ENCODE assay signal across 1 cellular context in the genomic region with DNA sequence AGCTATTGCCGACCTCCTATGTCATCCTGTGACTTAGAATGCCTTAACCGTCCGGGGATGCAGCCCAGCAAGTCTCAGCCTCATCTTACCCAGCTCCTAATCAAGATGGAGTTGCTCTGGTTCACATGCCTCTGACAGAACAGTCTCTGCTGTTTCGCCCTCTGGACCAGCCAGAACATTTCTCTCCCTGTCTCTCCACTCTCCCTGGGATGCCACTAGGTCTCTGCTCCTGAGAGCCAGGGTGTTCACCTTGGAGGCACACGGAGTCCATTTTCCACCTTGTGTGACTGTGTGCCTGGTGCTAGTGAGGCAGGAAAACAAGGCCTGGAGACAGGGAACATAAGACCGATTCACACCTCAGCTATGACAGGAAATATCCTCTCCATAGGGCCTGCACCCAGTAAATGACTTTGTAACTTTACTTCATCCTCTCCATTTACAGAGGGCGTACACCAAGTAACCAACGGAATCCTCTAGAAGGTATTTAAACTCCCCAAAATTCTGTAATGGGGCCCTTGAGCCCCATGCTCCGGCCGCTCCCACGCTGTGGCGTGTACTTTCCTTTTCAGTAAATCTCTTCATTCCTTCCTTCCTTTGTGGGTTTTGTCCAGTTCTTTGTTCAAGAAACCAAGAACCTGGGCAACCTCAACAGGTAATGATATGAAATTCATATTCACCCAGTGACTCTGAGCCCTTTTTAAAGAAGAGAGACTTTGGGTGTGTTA.
TF ChIP-seq lines count a peak whose summit lies in the region.

No MANE protein-coding gene starts in this region.

TF ChIP-seq in K562, 482 proteins besides CTCF, POLR2A, EP300 and RAD21 (continued from another document and continues in another):
- TF ChIP-seq, protein P1, sequence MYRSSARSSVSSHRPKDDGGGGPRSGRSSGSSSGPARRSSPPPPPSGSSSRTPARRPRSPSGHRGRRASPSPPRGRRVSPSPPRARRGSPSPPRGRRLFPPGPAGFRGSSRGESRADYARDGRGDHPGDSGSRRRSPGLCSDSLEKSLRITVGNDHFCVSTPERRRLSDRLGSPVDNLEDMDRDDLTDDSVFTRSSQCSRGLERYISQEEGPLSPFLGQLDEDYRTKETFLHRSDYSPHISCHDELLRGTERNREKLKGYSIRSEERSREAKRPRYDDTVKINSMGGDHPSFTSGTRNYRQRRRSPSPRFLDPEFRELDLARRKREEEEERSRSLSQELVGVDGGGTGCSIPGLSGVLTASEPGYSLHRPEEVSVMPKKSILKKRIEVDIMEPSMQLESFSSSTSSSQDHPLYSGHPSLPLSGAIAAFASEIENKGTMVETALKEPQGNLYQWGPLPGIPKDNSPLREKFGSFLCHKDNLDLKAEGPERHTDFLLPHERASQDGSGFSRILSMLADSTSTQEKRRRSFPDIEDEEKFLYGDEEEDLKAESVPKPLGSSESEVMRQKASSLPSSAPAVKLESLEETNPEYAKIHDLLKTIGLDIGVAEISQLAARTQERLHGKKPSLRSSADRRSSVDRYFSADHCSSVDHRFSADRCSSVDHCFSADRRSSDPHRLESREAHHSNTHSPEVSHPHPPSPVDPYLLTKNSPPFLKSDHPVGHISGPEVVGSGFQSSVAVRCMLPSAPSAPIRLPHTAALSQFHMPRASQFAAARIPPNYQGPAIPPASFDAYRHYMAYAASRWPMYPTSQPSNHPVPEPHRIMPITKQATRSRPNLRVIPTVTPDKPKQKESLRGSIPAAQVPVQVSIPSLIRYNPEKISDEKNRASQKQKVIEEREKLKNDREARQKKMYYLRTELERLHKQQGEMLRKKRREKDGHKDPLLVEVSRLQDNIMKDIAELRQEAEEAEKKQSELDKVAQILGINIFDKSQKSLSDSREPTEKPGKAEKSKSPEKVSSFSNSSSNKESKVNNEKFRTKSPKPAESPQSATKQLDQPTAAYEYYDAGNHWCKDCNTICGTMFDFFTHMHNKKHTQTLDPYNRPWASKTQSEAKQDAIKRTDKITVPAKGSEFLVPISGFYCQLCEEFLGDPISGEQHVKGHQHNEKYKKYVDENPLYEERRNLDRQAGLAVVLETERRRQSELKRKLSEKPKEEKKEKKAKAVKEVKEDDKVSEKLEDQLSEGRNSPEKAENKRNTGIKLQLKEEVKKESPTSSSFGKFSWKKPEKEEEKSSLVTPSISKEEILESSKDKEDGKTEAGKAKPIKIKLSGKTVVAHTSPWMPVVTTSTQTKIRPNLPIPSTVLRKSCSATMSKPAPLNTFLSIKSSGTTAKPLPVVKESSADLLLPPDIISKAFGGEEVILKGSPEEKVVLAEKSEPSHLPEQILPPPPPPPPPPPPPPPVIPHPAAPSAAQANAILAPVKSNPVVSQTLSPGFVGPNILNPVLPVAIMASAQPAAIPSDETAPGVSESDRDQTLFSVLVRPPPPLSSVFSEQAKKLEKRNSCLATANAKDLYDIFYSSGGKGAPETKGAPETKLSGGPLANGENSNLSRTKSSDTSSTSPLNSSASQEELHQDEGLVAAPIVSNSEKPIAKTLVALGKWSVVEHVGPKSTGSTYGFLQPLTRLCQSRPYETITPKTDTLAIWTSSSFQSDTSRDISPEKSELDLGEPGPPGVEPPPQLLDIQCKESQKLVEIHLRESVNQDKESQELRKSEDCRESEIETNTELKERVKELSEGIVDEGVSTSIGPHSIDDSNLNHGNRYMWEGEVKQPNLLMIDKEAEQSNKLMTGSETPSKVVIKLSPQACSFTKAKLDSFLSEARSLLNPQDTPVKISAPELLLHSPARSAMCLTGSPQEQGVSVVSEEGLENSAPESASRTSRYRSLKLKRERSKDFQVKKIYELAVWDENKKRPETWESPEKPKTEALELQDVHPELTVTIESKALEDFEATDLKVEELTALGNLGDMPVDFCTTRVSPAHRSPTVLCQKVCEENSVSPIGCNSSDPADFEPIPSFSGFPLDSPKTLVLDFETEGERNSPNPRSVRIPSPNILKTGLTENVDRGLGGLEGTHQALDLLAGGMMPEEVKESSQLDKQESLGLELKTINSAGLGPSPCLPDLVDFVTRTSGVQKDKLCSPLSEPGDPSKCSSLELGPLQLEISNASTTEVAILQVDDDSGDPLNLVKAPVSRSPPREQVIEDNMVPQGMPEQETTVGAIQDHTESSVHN (IDR thresholded peaks at IDR 0.05; ENCODE audit: borderline replicate concordance in 1 of 2, low read depth in 1 of 2), result no peak
- TF ChIP-seq ZNF239 (CRISPR knock-in tag; IDR thresholded peaks at IDR 0.05), result peak; percentile 90
- no peak for TF ChIP-seq KDM1A (IDR thresholded peaks at IDR 0.05)
- TF ChIP-seq ZBTB17 (CRISPR knock-in tag; IDR thresholded peaks at IDR 0.05), result peak; percentile 95
- TF ChIP-seq U2AF2 (optimal IDR thresholded peaks at IDR 0.05; ENCODE audit: low read depth, low read length), result no peak
- TF ChIP-seq TBL1XR1 (IDR thresholded peaks at IDR 0.05; ENCODE audit: low read length in 2 of 2), result no peak
- TF ChIP-seq ZNF41 (CRISPR knock-in tag; conservative IDR thresholded peaks at IDR 0.05), result peak; percentile 93
- TF ChIP-seq KHSRP (IDR thresholded peaks at IDR 0.05), result no peak
- TF ChIP-seq MCM3 (IDR thresholded peaks at IDR 0.05), result no peak
- no peak for TF ChIP-seq SMAD2 (IDR thresholded peaks at IDR 0.05; ENCODE audit: low read depth, low read length)
- TF ChIP-seq PTTG1 (tag; IDR thresholded peaks at IDR 0.05; ENCODE audit: low read depth), result peak; percentile 97
- TF ChIP-seq, protein P2, sequence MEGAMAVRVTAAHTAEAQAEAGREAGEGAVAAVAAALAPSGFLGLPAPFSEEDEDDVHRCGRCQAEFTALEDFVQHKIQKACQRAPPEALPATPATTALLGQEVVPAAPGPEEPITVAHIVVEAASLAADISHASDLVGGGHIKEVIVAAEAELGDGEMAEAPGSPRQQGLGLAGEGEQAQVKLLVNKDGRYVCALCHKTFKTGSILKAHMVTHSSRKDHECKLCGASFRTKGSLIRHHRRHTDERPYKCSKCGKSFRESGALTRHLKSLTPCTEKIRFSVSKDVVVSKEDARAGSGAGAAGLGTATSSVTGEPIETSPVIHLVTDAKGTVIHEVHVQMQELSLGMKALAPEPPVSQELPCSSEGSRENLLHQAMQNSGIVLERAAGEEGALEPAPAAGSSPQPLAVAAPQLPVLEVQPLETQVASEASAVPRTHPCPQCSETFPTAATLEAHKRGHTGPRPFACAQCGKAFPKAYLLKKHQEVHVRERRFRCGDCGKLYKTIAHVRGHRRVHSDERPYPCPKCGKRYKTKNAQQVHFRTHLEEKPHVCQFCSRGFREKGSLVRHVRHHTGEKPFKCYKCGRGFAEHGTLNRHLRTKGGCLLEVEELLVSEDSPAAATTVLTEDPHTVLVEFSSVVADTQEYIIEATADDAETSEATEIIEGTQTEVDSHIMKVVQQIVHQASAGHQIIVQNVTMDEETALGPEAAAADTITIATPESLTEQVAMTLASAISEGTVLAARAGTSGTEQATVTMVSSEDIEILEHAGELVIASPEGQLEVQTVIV (CRISPR knock-in tag; IDR thresholded peaks at IDR 0.05; ENCODE audit: borderline replicate concordance), result peak; percentile 74; the same call in 1 of the 2 replicates
- TF ChIP-seq, protein P3, sequence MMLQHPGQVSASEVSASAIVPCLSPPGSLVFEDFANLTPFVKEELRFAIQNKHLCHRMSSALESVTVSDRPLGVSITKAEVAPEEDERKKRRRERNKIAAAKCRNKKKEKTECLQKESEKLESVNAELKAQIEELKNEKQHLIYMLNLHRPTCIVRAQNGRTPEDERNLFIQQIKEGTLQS (IDR thresholded peaks at IDR 0.05), result no peak
- TF ChIP-seq, protein P3 (CRISPR knock-in tag; conservative IDR thresholded peaks at IDR 0.05), result no peak
- peak; percentile 52; the same call in 1 of the 2 replicates for TF ChIP-seq ZNF3 (CRISPR knock-in tag; IDR thresholded peaks at IDR 0.05)
- no peak for TF ChIP-seq TCF7L2 (IDR thresholded peaks at IDR 0.05; ENCODE audit: low read depth, low read length)
- TF ChIP-seq NR4A1 (CRISPR knock-in tag; IDR thresholded peaks at IDR 0.05), result peak; percentile 98
- peak; percentile 99 for TF ChIP-seq NR4A1 (tag; IDR thresholded peaks at IDR 0.05)
- TF ChIP-seq, protein P4, sequence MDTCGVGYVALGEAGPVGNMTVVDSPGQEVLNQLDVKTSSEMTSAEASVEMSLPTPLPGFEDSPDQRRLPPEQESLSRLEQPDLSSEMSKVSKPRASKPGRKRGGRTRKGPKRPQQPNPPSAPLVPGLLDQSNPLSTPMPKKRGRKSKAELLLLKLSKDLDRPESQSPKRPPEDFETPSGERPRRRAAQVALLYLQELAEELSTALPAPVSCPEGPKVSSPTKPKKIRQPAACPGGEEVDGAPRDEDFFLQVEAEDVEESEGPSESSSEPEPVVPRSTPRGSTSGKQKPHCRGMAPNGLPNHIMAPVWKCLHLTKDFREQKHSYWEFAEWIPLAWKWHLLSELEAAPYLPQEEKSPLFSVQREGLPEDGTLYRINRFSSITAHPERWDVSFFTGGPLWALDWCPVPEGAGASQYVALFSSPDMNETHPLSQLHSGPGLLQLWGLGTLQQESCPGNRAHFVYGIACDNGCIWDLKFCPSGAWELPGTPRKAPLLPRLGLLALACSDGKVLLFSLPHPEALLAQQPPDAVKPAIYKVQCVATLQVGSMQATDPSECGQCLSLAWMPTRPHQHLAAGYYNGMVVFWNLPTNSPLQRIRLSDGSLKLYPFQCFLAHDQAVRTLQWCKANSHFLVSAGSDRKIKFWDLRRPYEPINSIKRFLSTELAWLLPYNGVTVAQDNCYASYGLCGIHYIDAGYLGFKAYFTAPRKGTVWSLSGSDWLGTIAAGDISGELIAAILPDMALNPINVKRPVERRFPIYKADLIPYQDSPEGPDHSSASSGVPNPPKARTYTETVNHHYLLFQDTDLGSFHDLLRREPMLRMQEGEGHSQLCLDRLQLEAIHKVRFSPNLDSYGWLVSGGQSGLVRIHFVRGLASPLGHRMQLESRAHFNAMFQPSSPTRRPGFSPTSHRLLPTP (IDR thresholded peaks at IDR 0.05; ENCODE audit: borderline replicate concordance, extremely low read depth, insufficient read length), result no peak
- no peak for TF ChIP-seq HCFC1 (IDR thresholded peaks at IDR 0.05; ENCODE audit: low read depth, low read length)
- TF ChIP-seq, protein P5, sequence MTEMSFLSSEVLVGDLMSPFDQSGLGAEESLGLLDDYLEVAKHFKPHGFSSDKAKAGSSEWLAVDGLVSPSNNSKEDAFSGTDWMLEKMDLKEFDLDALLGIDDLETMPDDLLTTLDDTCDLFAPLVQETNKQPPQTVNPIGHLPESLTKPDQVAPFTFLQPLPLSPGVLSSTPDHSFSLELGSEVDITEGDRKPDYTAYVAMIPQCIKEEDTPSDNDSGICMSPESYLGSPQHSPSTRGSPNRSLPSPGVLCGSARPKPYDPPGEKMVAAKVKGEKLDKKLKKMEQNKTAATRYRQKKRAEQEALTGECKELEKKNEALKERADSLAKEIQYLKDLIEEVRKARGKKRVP (CRISPR knock-in tag; IDR thresholded peaks at IDR 0.05), result peak; percentile 90
- TF ChIP-seq GABPB2 (CRISPR knock-in tag; conservative IDR thresholded peaks at IDR 0.05), result peak; percentile 81; the same call in 1 of the 2 replicates
- peak; percentile 83; the same call in 1 of the 2 replicates for TF ChIP-seq OTX1 (CRISPR knock-in tag; IDR thresholded peaks at IDR 0.05)
- TF ChIP-seq, protein P6, sequence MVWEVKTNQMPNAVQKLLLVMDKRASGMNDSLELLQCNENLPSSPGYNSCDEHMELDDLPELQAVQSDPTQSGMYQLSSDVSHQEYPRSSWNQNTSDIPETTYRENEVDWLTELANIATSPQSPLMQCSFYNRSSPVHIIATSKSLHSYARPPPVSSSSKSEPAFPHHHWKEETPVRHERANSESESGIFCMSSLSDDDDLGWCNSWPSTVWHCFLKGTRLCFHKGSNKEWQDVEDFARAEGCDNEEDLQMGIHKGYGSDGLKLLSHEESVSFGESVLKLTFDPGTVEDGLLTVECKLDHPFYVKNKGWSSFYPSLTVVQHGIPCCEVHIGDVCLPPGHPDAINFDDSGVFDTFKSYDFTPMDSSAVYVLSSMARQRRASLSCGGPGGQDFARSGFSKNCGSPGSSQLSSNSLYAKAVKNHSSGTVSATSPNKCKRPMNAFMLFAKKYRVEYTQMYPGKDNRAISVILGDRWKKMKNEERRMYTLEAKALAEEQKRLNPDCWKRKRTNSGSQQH (CRISPR knock-in tag; IDR thresholded peaks at IDR 0.05), result peak; percentile 95
- peak; percentile 99 for TF ChIP-seq ZNF76 (CRISPR knock-in tag; IDR thresholded peaks at IDR 0.05; ENCODE audit: borderline replicate concordance)
- peak; percentile 99 for TF ChIP-seq ZNF311 (CRISPR knock-in tag; IDR thresholded peaks at IDR 0.05)
